1 cellular context compared by ENCODE assay signal in the genomic region with DNA sequence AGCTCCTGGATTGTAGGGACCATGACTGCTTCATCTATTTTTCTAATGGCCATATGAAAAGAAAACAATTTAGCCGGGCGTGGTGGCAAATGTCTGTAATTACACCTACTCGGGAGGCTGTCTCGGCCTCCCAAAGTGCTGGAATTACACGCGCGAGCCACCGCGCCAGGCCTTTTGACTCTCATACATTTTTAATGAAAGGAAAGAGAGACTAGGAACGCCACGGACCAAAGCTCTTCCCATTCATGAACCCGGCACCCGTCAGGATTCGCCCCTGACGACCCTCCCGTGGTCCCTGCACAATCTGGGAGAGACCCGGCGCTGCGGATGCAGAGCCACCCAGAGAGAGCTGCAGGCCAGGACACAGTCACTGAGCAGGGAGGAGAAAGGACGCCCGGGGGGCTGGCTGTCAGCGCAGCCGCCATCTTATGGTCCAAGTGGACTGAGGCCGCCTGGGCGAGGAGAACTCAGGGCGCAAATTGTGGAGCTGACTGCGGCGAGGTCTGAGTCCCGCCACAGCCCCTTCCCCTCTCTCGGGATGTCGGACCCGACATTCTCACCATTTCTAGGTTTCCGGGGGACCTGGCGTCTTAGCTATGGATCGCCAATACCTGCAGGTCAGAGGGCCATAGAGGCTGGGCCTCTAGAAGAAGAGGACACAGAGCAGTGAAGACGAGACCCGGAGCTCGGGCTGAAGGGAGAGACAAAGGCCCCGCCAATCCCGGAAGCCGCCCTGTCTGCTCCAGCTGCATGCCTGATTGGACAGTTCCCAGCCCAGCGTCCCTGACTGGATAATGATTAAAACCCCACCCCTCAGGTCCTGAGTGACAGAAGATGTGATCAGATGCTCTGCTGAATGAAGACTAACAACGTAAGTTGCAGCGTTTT.
TF ChIP-seq lines count a peak whose summit lies in the region.

A gene (minus strand): TSS at position 705 of the 888 bp plus-strand sequence. CDS start 142 bp downstream, at position 563.

TF ChIP-seq in K562, 482 proteins besides CTCF, POLR2A, EP300 and RAD21 (continued from another document and continues in another):
- TF ChIP-seq, protein P1, sequence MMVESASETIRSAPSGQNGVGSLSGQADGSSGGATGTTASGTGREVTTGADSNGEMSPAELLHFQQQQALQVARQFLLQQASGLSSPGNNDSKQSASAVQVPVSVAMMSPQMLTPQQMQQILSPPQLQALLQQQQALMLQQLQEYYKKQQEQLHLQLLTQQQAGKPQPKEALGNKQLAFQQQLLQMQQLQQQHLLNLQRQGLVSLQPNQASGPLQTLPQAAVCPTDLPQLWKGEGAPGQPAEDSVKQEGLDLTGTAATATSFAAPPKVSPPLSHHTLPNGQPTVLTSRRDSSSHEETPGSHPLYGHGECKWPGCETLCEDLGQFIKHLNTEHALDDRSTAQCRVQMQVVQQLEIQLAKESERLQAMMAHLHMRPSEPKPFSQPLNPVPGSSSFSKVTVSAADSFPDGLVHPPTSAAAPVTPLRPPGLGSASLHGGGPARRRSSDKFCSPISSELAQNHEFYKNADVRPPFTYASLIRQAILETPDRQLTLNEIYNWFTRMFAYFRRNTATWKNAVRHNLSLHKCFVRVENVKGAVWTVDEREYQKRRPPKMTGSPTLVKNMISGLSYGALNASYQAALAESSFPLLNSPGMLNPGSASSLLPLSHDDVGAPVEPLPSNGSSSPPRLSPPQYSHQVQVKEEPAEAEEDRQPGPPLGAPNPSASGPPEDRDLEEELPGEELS (CRISPR knock-in tag; IDR thresholded peaks at IDR 0.05; ENCODE audit: borderline replicate concordance): no peak
- no peak for TF ChIP-seq ZBED1 (IDR thresholded peaks at IDR 0.05)
- peak; percentile 85 for TF ChIP-seq POLR2B (IDR thresholded peaks at IDR 0.05; ENCODE audit: low read depth, partially characterized antibody)
- TF ChIP-seq HNRNPLL (IDR thresholded peaks at IDR 0.05; ENCODE audit: low read depth, low read length, poor library complexity, severe bottlenecking): peak; percentile 37
- peak; percentile 65; the same call in 1 of the 2 replicates for TF ChIP-seq MBD2 (IDR thresholded peaks at IDR 0.05; ENCODE audit: borderline replicate concordance, low read depth)
- TF ChIP-seq, protein P2, sequence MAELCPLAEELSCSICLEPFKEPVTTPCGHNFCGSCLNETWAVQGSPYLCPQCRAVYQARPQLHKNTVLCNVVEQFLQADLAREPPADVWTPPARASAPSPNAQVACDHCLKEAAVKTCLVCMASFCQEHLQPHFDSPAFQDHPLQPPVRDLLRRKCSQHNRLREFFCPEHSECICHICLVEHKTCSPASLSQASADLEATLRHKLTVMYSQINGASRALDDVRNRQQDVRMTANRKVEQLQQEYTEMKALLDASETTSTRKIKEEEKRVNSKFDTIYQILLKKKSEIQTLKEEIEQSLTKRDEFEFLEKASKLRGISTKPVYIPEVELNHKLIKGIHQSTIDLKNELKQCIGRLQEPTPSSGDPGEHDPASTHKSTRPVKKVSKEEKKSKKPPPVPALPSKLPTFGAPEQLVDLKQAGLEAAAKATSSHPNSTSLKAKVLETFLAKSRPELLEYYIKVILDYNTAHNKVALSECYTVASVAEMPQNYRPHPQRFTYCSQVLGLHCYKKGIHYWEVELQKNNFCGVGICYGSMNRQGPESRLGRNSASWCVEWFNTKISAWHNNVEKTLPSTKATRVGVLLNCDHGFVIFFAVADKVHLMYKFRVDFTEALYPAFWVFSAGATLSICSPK (IDR thresholded peaks at IDR 0.05; ENCODE audit: borderline replicate concordance): no peak
- TF ChIP-seq, protein P3, sequence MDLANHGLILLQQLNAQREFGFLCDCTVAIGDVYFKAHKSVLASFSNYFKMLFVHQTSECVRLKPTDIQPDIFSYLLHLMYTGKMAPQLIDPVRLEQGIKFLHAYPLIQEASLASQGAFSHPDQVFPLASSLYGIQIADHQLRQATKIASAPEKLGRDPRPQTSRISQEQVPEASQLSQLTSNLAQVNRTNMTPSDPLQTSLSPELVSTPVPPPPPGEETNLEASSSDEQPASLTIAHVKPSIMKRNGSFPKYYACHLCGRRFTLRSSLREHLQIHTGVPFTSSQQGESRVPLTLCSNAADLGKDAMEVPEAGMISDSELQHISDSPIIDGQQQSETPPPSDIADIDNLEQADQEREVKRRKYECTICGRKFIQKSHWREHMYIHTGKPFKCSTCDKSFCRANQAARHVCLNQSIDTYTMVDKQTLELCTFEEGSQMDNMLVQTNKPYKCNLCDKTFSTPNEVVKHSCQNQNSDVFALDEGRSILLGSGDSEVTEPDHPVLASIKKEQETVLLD (IDR thresholded peaks at IDR 0.05): no peak
- peak; percentile 80 for TF ChIP-seq FOS (IDR thresholded peaks at IDR 0.05; ENCODE audit: extremely low read depth, insufficient read length)
- 0 out of 2 replicates have a peak, but pooled peaks have one; percentile 8 for TF ChIP-seq SOX6 (IDR thresholded peaks at IDR 0.05)
- TF ChIP-seq ZBTB7A (IDR thresholded peaks at IDR 0.05; ENCODE audit: borderline replicate concordance, control insufficient read depth, low read depth, low read length): peak; percentile 67; the same call in 1 of the 2 replicates
- no peak for TF ChIP-seq MCM3 (IDR thresholded peaks at IDR 0.05)
- peak; percentile 62 for TF ChIP-seq EP400 (IDR thresholded peaks at IDR 0.05)
- peak; percentile 82 for TF ChIP-seq SAP30 (IDR thresholded peaks at IDR 0.05; ENCODE audit: borderline replicate concordance, insufficient read depth, low read depth, low read length, poor library complexity, severe bottlenecking)
- TF ChIP-seq SP2 (IDR thresholded peaks at IDR 0.05; ENCODE audit: extremely low read depth, low read depth, low read length, poor library complexity, severe bottlenecking): peak; percentile 45
- TF ChIP-seq, protein P4, sequence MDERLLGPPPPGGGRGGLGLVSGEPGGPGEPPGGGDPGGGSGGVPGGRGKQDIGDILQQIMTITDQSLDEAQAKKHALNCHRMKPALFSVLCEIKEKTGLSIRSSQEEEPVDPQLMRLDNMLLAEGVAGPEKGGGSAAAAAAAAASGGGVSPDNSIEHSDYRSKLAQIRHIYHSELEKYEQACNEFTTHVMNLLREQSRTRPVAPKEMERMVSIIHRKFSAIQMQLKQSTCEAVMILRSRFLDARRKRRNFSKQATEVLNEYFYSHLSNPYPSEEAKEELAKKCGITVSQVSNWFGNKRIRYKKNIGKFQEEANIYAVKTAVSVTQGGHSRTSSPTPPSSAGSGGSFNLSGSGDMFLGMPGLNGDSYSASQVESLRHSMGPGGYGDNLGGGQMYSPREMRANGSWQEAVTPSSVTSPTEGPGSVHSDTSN (CRISPR knock-in tag; IDR thresholded peaks at IDR 0.05; ENCODE audit: low read depth): peak; percentile 77
- TF ChIP-seq, protein P4 (tag; conservative IDR thresholded peaks at IDR 0.05; ENCODE audit: low read depth): peak; percentile 90
- no peak for TF ChIP-seq PTRF (tag; IDR thresholded peaks at IDR 0.05)
- TF ChIP-seq, protein P5, sequence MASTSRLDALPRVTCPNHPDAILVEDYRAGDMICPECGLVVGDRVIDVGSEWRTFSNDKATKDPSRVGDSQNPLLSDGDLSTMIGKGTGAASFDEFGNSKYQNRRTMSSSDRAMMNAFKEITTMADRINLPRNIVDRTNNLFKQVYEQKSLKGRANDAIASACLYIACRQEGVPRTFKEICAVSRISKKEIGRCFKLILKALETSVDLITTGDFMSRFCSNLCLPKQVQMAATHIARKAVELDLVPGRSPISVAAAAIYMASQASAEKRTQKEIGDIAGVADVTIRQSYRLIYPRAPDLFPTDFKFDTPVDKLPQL (IDR thresholded peaks at IDR 0.05; ENCODE audit: extremely low read depth, insufficient read length): peak; percentile 39
- TF ChIP-seq, protein P6, sequence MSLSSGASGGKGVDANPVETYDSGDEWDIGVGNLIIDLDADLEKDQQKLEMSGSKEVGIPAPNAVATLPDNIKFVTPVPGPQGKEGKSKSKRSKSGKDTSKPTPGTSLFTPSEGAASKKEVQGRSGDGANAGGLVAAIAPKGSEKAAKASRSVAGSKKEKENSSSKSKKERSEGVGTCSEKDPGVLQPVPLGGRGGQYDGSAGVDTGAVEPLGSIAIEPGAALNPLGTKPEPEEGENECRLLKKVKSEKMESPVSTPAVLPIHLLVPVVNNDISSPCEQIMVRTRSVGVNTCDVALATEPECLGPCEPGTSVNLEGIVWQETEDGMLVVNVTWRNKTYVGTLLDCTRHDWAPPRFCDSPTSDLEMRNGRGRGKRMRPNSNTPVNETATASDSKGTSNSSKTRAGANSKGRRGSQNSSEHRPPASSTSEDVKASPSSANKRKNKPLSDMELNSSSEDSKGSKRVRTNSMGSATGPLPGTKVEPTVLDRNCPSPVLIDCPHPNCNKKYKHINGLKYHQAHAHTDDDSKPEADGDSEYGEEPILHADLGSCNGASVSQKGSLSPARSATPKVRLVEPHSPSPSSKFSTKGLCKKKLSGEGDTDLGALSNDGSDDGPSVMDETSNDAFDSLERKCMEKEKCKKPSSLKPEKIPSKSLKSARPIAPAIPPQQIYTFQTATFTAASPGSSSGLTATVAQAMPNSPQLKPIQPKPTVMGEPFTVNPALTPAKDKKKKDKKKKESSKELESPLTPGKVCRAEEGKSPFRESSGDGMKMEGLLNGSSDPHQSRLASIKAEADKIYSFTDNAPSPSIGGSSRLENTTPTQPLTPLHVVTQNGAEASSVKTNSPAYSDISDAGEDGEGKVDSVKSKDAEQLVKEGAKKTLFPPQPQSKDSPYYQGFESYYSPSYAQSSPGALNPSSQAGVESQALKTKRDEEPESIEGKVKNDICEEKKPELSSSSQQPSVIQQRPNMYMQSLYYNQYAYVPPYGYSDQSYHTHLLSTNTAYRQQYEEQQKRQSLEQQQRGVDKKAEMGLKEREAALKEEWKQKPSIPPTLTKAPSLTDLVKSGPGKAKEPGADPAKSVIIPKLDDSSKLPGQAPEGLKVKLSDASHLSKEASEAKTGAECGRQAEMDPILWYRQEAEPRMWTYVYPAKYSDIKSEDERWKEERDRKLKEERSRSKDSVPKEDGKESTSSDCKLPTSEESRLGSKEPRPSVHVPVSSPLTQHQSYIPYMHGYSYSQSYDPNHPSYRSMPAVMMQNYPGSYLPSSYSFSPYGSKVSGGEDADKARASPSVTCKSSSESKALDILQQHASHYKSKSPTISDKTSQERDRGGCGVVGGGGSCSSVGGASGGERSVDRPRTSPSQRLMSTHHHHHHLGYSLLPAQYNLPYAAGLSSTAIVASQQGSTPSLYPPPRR (CRISPR knock-in tag; IDR thresholded peaks at IDR 0.05; ENCODE audit: borderline replicate concordance): no peak
- no peak for TF ChIP-seq SMARCA5 (IDR thresholded peaks at IDR 0.05)
- TF ChIP-seq TAL1 (IDR thresholded peaks at IDR 0.05): no peak
- TF ChIP-seq POLR2AphosphoS5 (IDR thresholded peaks at IDR 0.05; ENCODE audit: control insufficient read depth, insufficient read depth, low read depth, low read length): peak; percentile 90
- TF ChIP-seq TAF9B (IDR thresholded peaks at IDR 0.05; ENCODE audit: partially characterized antibody): peak; percentile 77
- TF ChIP-seq, protein P7, sequence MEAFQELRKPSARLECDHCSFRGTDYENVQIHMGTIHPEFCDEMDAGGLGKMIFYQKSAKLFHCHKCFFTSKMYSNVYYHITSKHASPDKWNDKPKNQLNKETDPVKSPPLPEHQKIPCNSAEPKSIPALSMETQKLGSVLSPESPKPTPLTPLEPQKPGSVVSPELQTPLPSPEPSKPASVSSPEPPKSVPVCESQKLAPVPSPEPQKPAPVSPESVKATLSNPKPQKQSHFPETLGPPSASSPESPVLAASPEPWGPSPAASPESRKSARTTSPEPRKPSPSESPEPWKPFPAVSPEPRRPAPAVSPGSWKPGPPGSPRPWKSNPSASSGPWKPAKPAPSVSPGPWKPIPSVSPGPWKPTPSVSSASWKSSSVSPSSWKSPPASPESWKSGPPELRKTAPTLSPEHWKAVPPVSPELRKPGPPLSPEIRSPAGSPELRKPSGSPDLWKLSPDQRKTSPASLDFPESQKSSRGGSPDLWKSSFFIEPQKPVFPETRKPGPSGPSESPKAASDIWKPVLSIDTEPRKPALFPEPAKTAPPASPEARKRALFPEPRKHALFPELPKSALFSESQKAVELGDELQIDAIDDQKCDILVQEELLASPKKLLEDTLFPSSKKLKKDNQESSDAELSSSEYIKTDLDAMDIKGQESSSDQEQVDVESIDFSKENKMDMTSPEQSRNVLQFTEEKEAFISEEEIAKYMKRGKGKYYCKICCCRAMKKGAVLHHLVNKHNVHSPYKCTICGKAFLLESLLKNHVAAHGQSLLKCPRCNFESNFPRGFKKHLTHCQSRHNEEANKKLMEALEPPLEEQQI (IDR thresholded peaks at IDR 0.05): peak; percentile 66; the same call in 1 of the 2 replicates
- TF ChIP-seq, protein P8, sequence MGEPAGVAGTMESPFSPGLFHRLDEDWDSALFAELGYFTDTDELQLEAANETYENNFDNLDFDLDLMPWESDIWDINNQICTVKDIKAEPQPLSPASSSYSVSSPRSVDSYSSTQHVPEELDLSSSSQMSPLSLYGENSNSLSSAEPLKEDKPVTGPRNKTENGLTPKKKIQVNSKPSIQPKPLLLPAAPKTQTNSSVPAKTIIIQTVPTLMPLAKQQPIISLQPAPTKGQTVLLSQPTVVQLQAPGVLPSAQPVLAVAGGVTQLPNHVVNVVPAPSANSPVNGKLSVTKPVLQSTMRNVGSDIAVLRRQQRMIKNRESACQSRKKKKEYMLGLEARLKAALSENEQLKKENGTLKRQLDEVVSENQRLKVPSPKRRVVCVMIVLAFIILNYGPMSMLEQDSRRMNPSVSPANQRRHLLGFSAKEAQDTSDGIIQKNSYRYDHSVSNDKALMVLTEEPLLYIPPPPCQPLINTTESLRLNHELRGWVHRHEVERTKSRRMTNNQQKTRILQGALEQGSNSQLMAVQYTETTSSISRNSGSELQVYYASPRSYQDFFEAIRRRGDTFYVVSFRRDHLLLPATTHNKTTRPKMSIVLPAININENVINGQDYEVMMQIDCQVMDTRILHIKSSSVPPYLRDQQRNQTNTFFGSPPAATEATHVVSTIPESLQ (CRISPR knock-in tag; IDR thresholded peaks at IDR 0.05): no peak
- TF ChIP-seq HDAC2 (IDR thresholded peaks at IDR 0.05): no peak
- TF ChIP-seq, protein P9, sequence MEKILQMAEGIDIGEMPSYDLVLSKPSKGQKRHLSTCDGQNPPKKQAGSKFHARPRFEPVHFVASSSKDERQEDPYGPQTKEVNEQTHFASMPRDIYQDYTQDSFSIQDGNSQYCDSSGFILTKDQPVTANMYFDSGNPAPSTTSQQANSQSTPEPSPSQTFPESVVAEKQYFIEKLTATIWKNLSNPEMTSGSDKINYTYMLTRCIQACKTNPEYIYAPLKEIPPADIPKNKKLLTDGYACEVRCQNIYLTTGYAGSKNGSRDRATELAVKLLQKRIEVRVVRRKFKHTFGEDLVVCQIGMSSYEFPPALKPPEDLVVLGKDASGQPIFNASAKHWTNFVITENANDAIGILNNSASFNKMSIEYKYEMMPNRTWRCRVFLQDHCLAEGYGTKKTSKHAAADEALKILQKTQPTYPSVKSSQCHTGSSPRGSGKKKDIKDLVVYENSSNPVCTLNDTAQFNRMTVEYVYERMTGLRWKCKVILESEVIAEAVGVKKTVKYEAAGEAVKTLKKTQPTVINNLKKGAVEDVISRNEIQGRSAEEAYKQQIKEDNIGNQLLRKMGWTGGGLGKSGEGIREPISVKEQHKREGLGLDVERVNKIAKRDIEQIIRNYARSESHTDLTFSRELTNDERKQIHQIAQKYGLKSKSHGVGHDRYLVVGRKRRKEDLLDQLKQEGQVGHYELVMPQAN (IDR thresholded peaks at IDR 0.05; ENCODE audit: borderline replicate concordance): peak; percentile 45; the same call in 1 of the 2 replicates
- TF ChIP-seq MAZ (CRISPR knock-in tag; conservative IDR thresholded peaks at IDR 0.05 in 1 of 2, IDR thresholded peaks at IDR 0.05 in 1 of 2): peak; percentile 26 to 44; a peak in 1 of 4 replicates
- TF ChIP-seq ZNF583 (CRISPR knock-in tag; IDR thresholded peaks at IDR 0.05): no peak
- no peak for TF ChIP-seq ZNF175 (CRISPR knock-in tag; IDR thresholded peaks at IDR 0.05; ENCODE audit: low read depth)
